ENCODE assay signal across 16 cellular contexts in genomic region chr1:109977225-109977624, GRCh38.
"Had no signal": no experiment of that assay in that cellular context is flagged by ENCODE, and none has a peak within 500 bp of the region (broad histone marks: within the 10 kb centered on the region; RNA-seq: fewer than 3 reads in every experiment).

No MANE protein-coding gene starts in this region.

- H3K4me1 Mint-ChIP-seq: naive B cell had no signal

- H3K4me3 ChIP-seq: breast epithelium, spleen, uterus had no signal

- H3K27ac Mint-ChIP-seq: activated CD4-positive, alpha-beta memory T cell treated with anti-CD3 and anti-CD28 coated beads for 36 hours; activated naive CD8-positive, alpha-beta T cell; endodermal cell; mesothelial cell of epicardium; naive B cell had no signal

- H3K36me3 ChIP-seq: breast epithelium, spleen, uterus had no signal

- H3K36me3 Mint-ChIP-seq: activated CD4-positive, alpha-beta memory T cell treated with anti-CD3 and anti-CD28 coated beads for 36 hours; activated naive CD8-positive, alpha-beta T cell; mesothelial cell of epicardium; naive B cell had no signal

- H3K4me1 ChIP-seq: breast epithelium, uterus had no signal

- H3K9me3 ChIP-seq: breast epithelium, spleen, uterus had no signal

- H2AFZ ChIP-seq: parathyroid adenoma had no signal

- H3K27me3 ChIP-seq: breast epithelium, uterus had no signal

- H3K4me3 Mint-ChIP-seq: activated CD4-positive, alpha-beta memory T cell treated with anti-CD3 and anti-CD28 coated beads for 36 hours; activated naive CD8-positive, alpha-beta T cell; activated T-cell treated with anti-CD3 and anti-CD28 coated beads, Interleukin-2, amount 50 U/mL, for 4 hours; endodermal cell; mesothelial cell of epicardium had no signal

- H3K79me2 ChIP-seq: parathyroid adenoma had no signal

- DNase-seq: activated CD4-positive, alpha-beta memory T cell treated with anti-CD3 and anti-CD28 coated beads for 36 hours; activated effector memory CD4-positive, alpha-beta T cell treated with anti-CD3 and anti-CD28 coated beads, Interleukin-2, amount 50 U/mL, for 16 hours; activated T-cell treated with anti-CD3 and anti-CD28 coated beads, Interleukin-2, amount 50 U/mL, for 4 hours; endodermal cell; erythroblast; naive B cell; spleen; stimulated activated CD4-positive, alpha-beta T cell treated with anti-CD3 and anti-CD28 coated beads, Interleukin-2, amount 100 ng/mL, for 24 hours; stimulated activated naive CD4-positive, alpha-beta T cell treated with Interleukin-2 at 50 U/mL for 16 hours; T-helper 9 cell; uterus had no signal

- H3K27ac ChIP-seq: parathyroid adenoma, spleen, uterus, VCaP had no signal

- H3K9ac ChIP-seq: parathyroid adenoma had no signal

- ATAC-seq: activated T-cell treated with anti-CD3 and anti-CD28 coated beads, Interleukin-2, amount 50 U/mL, for 4 hours had no signal

- H3K9me3 Mint-ChIP-seq: activated CD4-positive, alpha-beta memory T cell treated with anti-CD3 and anti-CD28 coated beads for 36 hours; activated T-cell treated with anti-CD3 and anti-CD28 coated beads, Interleukin-2, amount 50 U/mL, for 4 hours; endodermal cell; mesothelial cell of epicardium; naive B cell had no signal
